ENCODE assay signal across 11 cellular contexts in genomic region chr5:36928947-36929346, GRCh38. TPM values are rescaled to one million over a fixed set of nuclear protein-coding genes. Genes with fewer than 3 reads are reported as not detected.
DNase-seq lines count a peak whose midpoint lies in the region; ATAC-seq and TF ChIP-seq lines count a peak whose summit lies in the region.
"Had no signal": no experiment of that assay in that cellular context is flagged by ENCODE, and none has a peak within 500 bp of the region (broad histone marks: within the 10 kb centered on the region; RNA-seq: fewer than 3 reads in every experiment).

No MANE protein-coding gene starts in this region.

- intact Hi-C loops in activated CD8-positive, alpha-beta T cell treated with anti-CD3 and anti-CD28 coated beads for 36 hours (cut with micrococcal nuclease): no loop called here
- intact Hi-C loops in heart left ventricle (cut with DNase I): no loop called here

- peaks cover 13% of the 10 kb centered on the region for H3K36me3 Mint-ChIP-seq in activated CD8-positive, alpha-beta T cell treated with anti-CD3 and anti-CD28 coated beads for 36 hours (ENCODE audit: low read depth)
- peaks cover 13% of the 10 kb centered on the region for H3K36me3 Mint-ChIP-seq in activated CD8-positive, alpha-beta T cell treated with anti-CD3 and anti-CD28 coated beads, Interleukin-2, amount 10 ng/mL, durations not matched to agents 7 days and 5 days (ENCODE audit: low read depth)
- no peaks in the 10 kb centered on the region for H3K36me3 Mint-ChIP-seq in effector memory CD8-positive, alpha-beta T cell (ENCODE audit: insufficient read depth)

- POLR2A ChIA-PET in activated CD8-positive, alpha-beta T cell treated with anti-CD3 and anti-CD28 coated beads for 36 hours (lab: Charles Lee): interaction anchor here (1.1 kb wide), 1 partner anchor 52 kb away, joined by 3 read pairs; the partner anchor contains the start of gene NIPBL
- POLR2A ChIA-PET in activated CD8-positive, alpha-beta T cell treated with anti-CD3 and anti-CD28 coated beads, Interleukin-2, amount 10 ng/mL, durations not matched to agents 7 days and 5 days (lab: Charles Lee): no interaction called here

- peaks cover 6% of the 10 kb centered on the region for H3K9me3 Mint-ChIP-seq in activated CD8-positive, alpha-beta T cell treated with anti-CD3 and anti-CD28 coated beads for 36 hours
- peaks cover 12% of the 10 kb centered on the region for H3K9me3 Mint-ChIP-seq in activated CD8-positive, alpha-beta T cell treated with anti-CD3 and anti-CD28 coated beads, Interleukin-2, amount 10 ng/mL, durations not matched to agents 7 days and 5 days (ENCODE audit: insufficient read depth)
- no peaks in the 10 kb centered on the region for H3K9me3 Mint-ChIP-seq in effector memory CD8-positive, alpha-beta T cell

- no peaks in the 10 kb centered on the region for H3K27me3 Mint-ChIP-seq in activated CD8-positive, alpha-beta T cell treated with anti-CD3 and anti-CD28 coated beads for 36 hours
- no peaks in the 10 kb centered on the region for H3K27me3 Mint-ChIP-seq in activated CD8-positive, alpha-beta T cell treated with anti-CD3 and anti-CD28 coated beads, Interleukin-2, amount 10 ng/mL, durations not matched to agents 7 days and 5 days (ENCODE audit: low read depth)
- no peaks in the 10 kb centered on the region for H3K27me3 Mint-ChIP-seq in effector memory CD8-positive, alpha-beta T cell

- H3K4me3 ChIP-seq in skeletal muscle satellite cell (ENCODE audit: low read length) (no peak overlapping the region), heart left ventricle (no peak overlapping the region), BE2C (ENCODE audit: low read depth, low read length) (no peak overlapping the region)
- H3K4me3 ChIP-seq: BLaER1 had no signal

- no peak for DNase-seq in activated CD8-positive, alpha-beta T cell treated with anti-CD3 and anti-CD28 coated beads for 36 hours
- DNase-seq in activated CD8-positive, alpha-beta T cell treated with anti-CD3 and anti-CD28 coated beads, Interleukin-2, amount 10 ng/mL, durations not matched to agents 7 days and 5 days: no peak
- peak; percentile 54 for DNase-seq in NCI-H69 (lab: John Stamatoyannopoulos, UW)
- no peak for DNase-seq in effector memory CD8-positive, alpha-beta T cell
- DNase-seq in NCI-H2227 treated with DMSO at 0.1 percent for 48 hours (lab: John Stamatoyannopoulos, UW): no peak
- no peak for DNase-seq in heart left ventricle
- no peak for DNase-seq in BE2C
- DNase-seq: NCI-H1930, posterior cingulate gyrus had no signal

- H3K27ac ChIP-seq in heart left ventricle: no peak overlapping the region
- H3K27ac ChIP-seq: BLaER1 had no signal

- CTCF ChIA-PET in activated CD8-positive, alpha-beta T cell treated with anti-CD3 and anti-CD28 coated beads for 36 hours (lab: Charles Lee): interaction anchor here (1.5 to 1.6 kb wide), 2 partner anchors 10 to 54 kb away, joined by 3 read pairs; no protein-coding TSS in a partner anchor
- CTCF ChIA-PET in activated CD8-positive, alpha-beta T cell treated with anti-CD3 and anti-CD28 coated beads, Interleukin-2, amount 10 ng/mL, durations not matched to agents 7 days and 5 days (lab: Charles Lee): interaction anchor here (1.2 kb wide), 1 partner anchor 17 kb away, joined by 3 read pairs; no protein-coding TSS in a partner anchor

- H3K9ac ChIP-seq in skeletal muscle satellite cell (ENCODE audit: low read depth, low read length): no peak overlapping the region
- H3K9ac ChIP-seq: BLaER1 had no signal

- peak overlapping the region; percentile 34 for H3K27ac Mint-ChIP-seq in activated CD8-positive, alpha-beta T cell treated with anti-CD3 and anti-CD28 coated beads for 36 hours
- no peak overlapping the region for H3K27ac Mint-ChIP-seq in activated CD8-positive, alpha-beta T cell treated with anti-CD3 and anti-CD28 coated beads, Interleukin-2, amount 10 ng/mL, durations not matched to agents 7 days and 5 days
- H3K27ac Mint-ChIP-seq in effector memory CD8-positive, alpha-beta T cell: peak overlapping the region in 1 of 2 donors; percentile 73

- H3K4me1 ChIP-seq in skeletal muscle satellite cell (ENCODE audit: control insufficient read depth, insufficient read depth, low read length) (peaks cover 16% of the 10 kb centered on the region), heart left ventricle (peaks cover 0 to 52% (median 29%) of the 10 kb centered on the region in 12 donors), BE2C (no peaks in the 10 kb centered on the region; the same call in 1 of the 2 replicates)
- H3K4me1 ChIP-seq: BLaER1 had no signal

- ATAC-seq in activated CD8-positive, alpha-beta T cell treated with anti-CD3 and anti-CD28 coated beads for 36 hours: peak; percentile 85
- ATAC-seq in activated CD8-positive, alpha-beta T cell treated with anti-CD3 and anti-CD28 coated beads, Interleukin-2, amount 10 ng/mL, durations not matched to agents 7 days and 5 days: no peak
- ATAC-seq in effector memory CD8-positive, alpha-beta T cell (replicated peaks): peak; percentile 72
- ATAC-seq in heart left ventricle: no peak

- H3K4me1 Mint-ChIP-seq in activated CD8-positive, alpha-beta T cell treated with anti-CD3 and anti-CD28 coated beads for 36 hours (ENCODE audit: low read depth): peaks cover 60% of the 10 kb centered on the region
- H3K4me1 Mint-ChIP-seq in activated CD8-positive, alpha-beta T cell treated with anti-CD3 and anti-CD28 coated beads, Interleukin-2, amount 10 ng/mL, durations not matched to agents 7 days and 5 days (ENCODE audit: low read depth): peaks cover 7% of the 10 kb centered on the region
- peaks cover 36 to 80% of the 10 kb centered on the region in 2 donors for H3K4me1 Mint-ChIP-seq in effector memory CD8-positive, alpha-beta T cell (ENCODE audit: low read depth in 2 of 2)

- H3K4me2 ChIP-seq in skeletal muscle satellite cell (ENCODE audit: low read length): peak overlapping the region; percentile 41
- H3K4me2 ChIP-seq: BLaER1 had no signal

- H3K4me3 Mint-ChIP-seq in activated CD8-positive, alpha-beta T cell treated with anti-CD3 and anti-CD28 coated beads for 36 hours: no peak overlapping the region
- no peak overlapping the region for H3K4me3 Mint-ChIP-seq in activated CD8-positive, alpha-beta T cell treated with anti-CD3 and anti-CD28 coated beads, Interleukin-2, amount 10 ng/mL, durations not matched to agents 7 days and 5 days
- peak overlapping the region in 1 of 2 donors; percentile 27 for H3K4me3 Mint-ChIP-seq in effector memory CD8-positive, alpha-beta T cell

- no peak for TF ChIP-seq CTCF in activated CD8-positive, alpha-beta T cell treated with anti-CD3 and anti-CD28 coated beads for 36 hours (IDR thresholded peaks at IDR 0.05)
- TF ChIP-seq CTCF in heart left ventricle (IDR thresholded peaks at IDR 0.05) (no peak), BE2C (IDR thresholded peaks at IDR 0.05; ENCODE audit: low read depth, low read length) (no peak)

- TF ChIP-seq POLR2A in heart left ventricle (IDR thresholded peaks at IDR 0.05): no peak

- H3K27me3 ChIP-seq in skeletal muscle satellite cell (ENCODE audit: control insufficient read depth, insufficient read depth, low read length) (no peaks in the 10 kb centered on the region), heart left ventricle (no peaks in the 10 kb centered on the region), BE2C (no peaks in the 10 kb centered on the region)
- H3K27me3 ChIP-seq: BLaER1 had no signal

- WGBS in heart left ventricle, 4 donors: 7 to 24% (median 14%) methylated on average over 1 of the region's 1 CpG

- H3K36me3 ChIP-seq in skeletal muscle satellite cell (ENCODE audit: insufficient read depth, low read length) (no peaks in the 10 kb centered on the region), heart left ventricle (no peaks in the 10 kb centered on the region), BE2C (no peaks in the 10 kb centered on the region)

- H3K9me3 ChIP-seq in skeletal muscle satellite cell (replicated peaks; ENCODE audit: low read length) (no peaks in the 10 kb centered on the region), heart left ventricle (peaks cover 0 to 8% (median 0%) of the 10 kb centered on the region in 12 donors), BE2C (no peaks in the 10 kb centered on the region)

RNA-seq across cellular contexts. Expression of gene NIPBL, which starts 52.4 kb away (rescaled TPM):
- 10 to 100 TPM; 39.6 to 40.2 TPM for total RNA-seq in activated CD8-positive, alpha-beta T cell treated with anti-CD3 and anti-CD28 coated beads for 36 hours
- 10 to 100 TPM; 54.1 to 55.9 TPM for total RNA-seq in activated CD8-positive, alpha-beta T cell treated with anti-CD3 and anti-CD28 coated beads, Interleukin-2, amount 10 ng/mL, durations not matched to agents 7 days and 5 days
- total RNA-seq in skeletal muscle satellite cell (2012; rRNA removed): 13.3 and 16.0 TPM in 2 replicates
- total RNA-seq in heart left ventricle: 10 to 100 TPM; 31.7 to 57.3 (median 39.2) TPM
- 10 to 100 TPM; 13.2 to 13.5 TPM for polyA plus RNA-seq in heart left ventricle
- polyA plus RNA-seq in BE2C (2012; ENCODE audit: insufficient read depth, insufficient read length, low read depth): 37.7 TPM

Comparison
In these comparisons a context has a peak if more than half of its experiments do, and no peak if none do; other contexts are left out.
1. ATAC-seq: peak in activated CD8-positive, alpha-beta T cell treated with anti-CD3 and anti-CD28 coated beads for 36 hours (single experiment) and effector memory CD8-positive, alpha-beta T cell (single experiment); none in activated CD8-positive, alpha-beta T cell treated with anti-CD3 and anti-CD28 coated beads, Interleukin-2, amount 10 ng/mL, durations not matched to agents 7 days and 5 days (single experiment) and heart left ventricle (0 of 4).